In the genomic region with DNA sequence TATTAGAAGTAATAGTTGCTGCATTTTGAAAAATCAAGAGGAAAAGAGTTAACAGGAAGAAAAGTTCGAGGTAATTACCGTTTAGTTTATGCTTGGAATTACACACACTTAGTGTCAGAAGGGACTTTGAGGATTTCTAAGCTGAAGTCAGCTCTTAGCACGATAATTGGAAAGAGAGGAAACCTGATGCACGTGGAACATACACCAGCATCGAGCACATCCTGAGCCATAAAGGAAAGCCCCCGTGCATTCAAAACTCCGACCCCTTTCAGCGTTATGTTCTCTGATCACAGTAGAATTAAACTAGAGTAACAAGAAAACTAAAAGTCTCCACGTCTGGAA, we compare ENCODE assay signal across 8 cellular contexts. TPM values are rescaled to one million over a fixed set of nuclear protein-coding genes. Genes with fewer than 3 reads are reported as not detected.
DNase-seq lines count a peak whose midpoint lies in the region; ATAC-seq and TF ChIP-seq lines count a peak whose summit lies in the region.

No MANE protein-coding gene starts in this region.

- peak overlapping the region; percentile 79 for H3K9ac ChIP-seq in SK-N-MC (ENCODE audit: insufficient read length)
- peak overlapping the region; percentile 25 for H3K9ac ChIP-seq in smooth muscle cell (ENCODE audit: low read depth)

- DNase-seq in T-helper 1 cell (no peak), SK-N-MC (ENCODE audit: low read depth, low spot score) (no peak), heart right ventricle (no peak), smooth muscle cell (lab: John Stamatoyannopoulos, UW; ENCODE audit: unreplicated experiment) (no peak), HT-29 (ENCODE audit: low spot score) (no peak)
- DNase-seq in activated effector memory CD4-positive, alpha-beta T cell treated with Interleukin-2 at 50 U/mL for 16 hours, result no peak

- H3K4me1 ChIP-seq in heart right ventricle (peaks cover 0 to 28% (median 18%) of the 10 kb centered on the region in 9 donors), smooth muscle cell (ENCODE audit: low read depth) (peaks cover 21% of the 10 kb centered on the region)

- H3K27ac Mint-ChIP-seq in T-helper 1 cell treated with Interleukin-12 subunit alpha and Interleukin-12 subunit beta and Interleukin-4 antibody, amounts not matched to agents 30 μg/mL and 1 μg/mL, for 36 hours, result peak overlapping the region; percentile 32

- no peaks in the 10 kb centered on the region for H3K9me3 Mint-ChIP-seq in T-helper 1 cell treated with Interleukin-12 subunit alpha and Interleukin-12 subunit beta and Interleukin-4 antibody, amounts not matched to agents 30 μg/mL and 1 μg/mL, for 36 hours

- H4K20me1 ChIP-seq in smooth muscle cell (ENCODE audit: low read depth), result peaks cover 4% of the 10 kb centered on the region

- H3K27me3 ChIP-seq in heart right ventricle (no peaks in the 10 kb centered on the region), smooth muscle cell (ENCODE audit: low read depth) (no peaks in the 10 kb centered on the region)

- H3K9me3 ChIP-seq in SK-N-MC (ENCODE audit: low read depth, low read length) (no peaks in the 10 kb centered on the region), heart right ventricle (no peaks in the 10 kb centered on the region), smooth muscle cell (replicated peaks; ENCODE audit: low read depth) (no peaks in the 10 kb centered on the region)

- H3K27ac ChIP-seq in SK-N-MC, result peak overlapping the region; percentile 95
- H3K27ac ChIP-seq in heart right ventricle, result peak overlapping the region in 7 of 10 donors; percentile 5 to 87 (median 76)
- no peak overlapping the region for H3K27ac ChIP-seq in smooth muscle cell (ENCODE audit: low read depth)

- peaks cover 9% of the 10 kb centered on the region for H3K36me3 Mint-ChIP-seq in T-helper 1 cell treated with Interleukin-12 subunit alpha and Interleukin-12 subunit beta and Interleukin-4 antibody, amounts not matched to agents 30 μg/mL and 1 μg/mL, for 36 hours (ENCODE audit: low read depth)

- H3K79me2 ChIP-seq in smooth muscle cell (ENCODE audit: low read depth), result no peaks in the 10 kb centered on the region

- no peaks in the 10 kb centered on the region for H3F3A ChIP-seq in smooth muscle cell (ENCODE audit: low read depth)

- H3K27me3 Mint-ChIP-seq in T-helper 1 cell treated with Interleukin-12 subunit alpha and Interleukin-12 subunit beta and Interleukin-4 antibody, amounts not matched to agents 30 μg/mL and 1 μg/mL, for 36 hours (ENCODE audit: low read depth), result peaks cover 33% of the 10 kb centered on the region

- TF ChIP-seq CTCF in heart right ventricle (IDR thresholded peaks at IDR 0.05) (no peak), smooth muscle cell (IDR thresholded peaks at IDR 0.05; ENCODE audit: borderline replicate concordance, insufficient read depth, poor library complexity, severe bottlenecking) (no peak)

- peak overlapping the region; percentile 95 for H3K4me3 ChIP-seq in SK-N-MC
- peak overlapping the region; percentile 57 to 98 (median 92) for H3K4me3 ChIP-seq in heart right ventricle
- peak overlapping the region; percentile 67 for H3K4me3 ChIP-seq in smooth muscle cell

- ATAC-seq in HG02840 (IDR thresholded peaks at IDR 0.05; ENCODE audit: low FRiP score, unreplicated experiment), result peak; percentile 25
- ATAC-seq in heart right ventricle, result peak in 2 of 8 donors; percentile 6 to 43

- peak overlapping the region; percentile 88 for H3K4me2 ChIP-seq in smooth muscle cell

- 0 out of 2 replicates have a peak, but pooled peaks cover under 1% of the 10 kb centered on the region for H3K36me3 ChIP-seq in SK-N-MC (ENCODE audit: insufficient read depth, low read length)
- H3K36me3 ChIP-seq in heart right ventricle, result peaks cover 0 to 6% (median 0%) of the 10 kb centered on the region in 9 donors
- no peaks in the 10 kb centered on the region for H3K36me3 ChIP-seq in smooth muscle cell (ENCODE audit: low read depth)

- H3K4me3 Mint-ChIP-seq in T-helper 1 cell treated with Interleukin-12 subunit alpha and Interleukin-12 subunit beta and Interleukin-4 antibody, amounts not matched to agents 30 μg/mL and 1 μg/mL, for 36 hours, result peak overlapping the region; percentile 75

- H3K4me1 Mint-ChIP-seq in T-helper 1 cell treated with Interleukin-12 subunit alpha and Interleukin-12 subunit beta and Interleukin-4 antibody, amounts not matched to agents 30 μg/mL and 1 μg/mL, for 36 hours (ENCODE audit: low read depth), result peaks cover 34% of the 10 kb centered on the region

- WGBS in heart right ventricle, 2 donors, result 0 to 1% methylated on average over 9 of the region's 9 CpGs
- WGBS in smooth muscle cell (ENCODE audit: low lambda C conversion rate), result 3% methylated on average over 9 of the region's 9 CpGs

- intact Hi-C loops in heart right ventricle (cut with DNase I), result no loop called here

- peak overlapping the region; percentile 89 for H2AFZ ChIP-seq in smooth muscle cell (ENCODE audit: low read depth)

RNA-seq across cellular contexts. Expression of gene PAQR3, which starts 0.4 kb away (rescaled TPM):
- total RNA-seq in heart right ventricle (10 to 100 TPM in 2 of 10 donors, 1 to 10 TPM in 8; 5.7 to 10.6 (median 8.2) TPM), smooth muscle cell (20.4 and 35.5 TPM in 2 replicates)
- polyA plus RNA-seq in heart right ventricle (1 to 10 TPM; 3.6 to 4.4 TPM), smooth muscle cell (10.1 and 10.8 TPM in 2 replicates)
- total RNA-seq in HT-29 (2014; rRNA removed; shearing (Covaris generic)), result 8.2 and 11.6 TPM in 2 replicates
